Comparison of ENCODE assay signal across 18 cellular contexts in genomic region chr12:94671917-94672316, GRCh38.
"Had no signal": no experiment of that assay in that cellular context is flagged by ENCODE, and none has a peak within 500 bp of the region (broad histone marks: within the 10 kb centered on the region; RNA-seq: fewer than 3 reads in every experiment).

No MANE protein-coding gene starts in this region.

- ATAC-seq: esophagus mucosa; heart left ventricle; left colon; left ventricle myocardium superior; natural killer cell treated with Interleukin-12 subunit alpha and Interleukin-12 subunit beta and Interleukin-15 and Interleukin-18, amount 100 ng/mL, for 72 hours; pancreas; right cardiac atrium; stimulated activated effector memory CD8-positive, alpha-beta T cell treated with anti-CD3 and anti-CD28 coated beads, Interleukin-12 subunit alpha, Interleukin-12 subunit beta, amount 100 ng/mL, for 72 hours; stimulated activated naive CD8-positive, alpha-beta T cell treated with anti-CD3 and anti-CD28 coated beads, Interleukin-15, Interleukin-2, amounts not matched to agents 100 U/mL and 50 U/mL, for 24 hours had no signal

- DNase-seq: effector memory CD4-positive, alpha-beta T cell; heart left ventricle; hippocampal formation; left colon; left ventricle myocardium superior; mesenchymal stem cell; midbrain; nucleus accumbens; pancreas; right cardiac atrium; small intestine; stimulated activated CD4-positive, alpha-beta T cell treated with anti-CD3 and anti-CD28 coated beads, Interleukin-4, amount 100 ng/mL, for 1 hour; stimulated activated CD8-positive, alpha-beta memory T cell treated with anti-CD3 and anti-CD28 coated beads, Interleukin-4, amount 100 ng/mL, for 48 hours; stimulated activated naive CD8-positive, alpha-beta T cell treated with anti-CD3 and anti-CD28 coated beads, Interleukin-15, Interleukin-2, amounts not matched to agents 100 U/mL and 50 U/mL, for 24 hours; thyroid gland had no signal
